ENCODE assay signal across 13 cellular contexts in genomic region chr10:6494452-6494839, GRCh38.
"Had no signal": no experiment of that assay in that cellular context is flagged by ENCODE, and none has a peak within 500 bp of the region (broad histone marks: within the 10 kb centered on the region; RNA-seq: fewer than 3 reads in every experiment).

No MANE protein-coding gene starts in this region.

- H3K36me3 Mint-ChIP-seq: memory B cell had no signal

- H3K27ac ChIP-seq: pancreas, sigmoid colon had no signal

- H3K27me3 ChIP-seq: pancreas, sigmoid colon had no signal

- DNase-seq: activated B cell treated with CpG ODN at 0.5 μM for 24 hours; cerebellar nuclear complex; cortex of kidney; heart right ventricle; pancreas; sigmoid colon; stimulated activated naive B cell treated with anti-CD40 and anti-IgM and Interleukin-4, amounts not matched to agents 10 μg/mL and 1 μg/mL and 100 μg/mL, for 72 hours had no signal

- ATAC-seq: esophagus mucosa, heart right ventricle, pancreas had no signal

- H3K9me3 Mint-ChIP-seq: activated B cell treated with CpG ODN at 0.5 μM for 24 hours; activated T-cell treated with anti-CD3 and anti-CD28 coated beads, Interleukin-2, amount 50 U/mL, for 4 hours; memory B cell had no signal

- H3K27me3 Mint-ChIP-seq: activated CD4-positive, alpha-beta memory T cell treated with anti-CD3 and anti-CD28 coated beads, Interleukin-2, amount 10 ng/mL, durations not matched to agents 7 days and 5 days; activated naive CD8-positive, alpha-beta T cell; naive thymus-derived CD8-positive, alpha-beta T cell had no signal

- H3K36me3 ChIP-seq: heart right ventricle, pancreas, sigmoid colon had no signal

- H3K27ac Mint-ChIP-seq: activated B cell treated with CpG ODN at 0.5 μM for 24 hours; activated CD4-positive, alpha-beta memory T cell treated with anti-CD3 and anti-CD28 coated beads, Interleukin-2, amount 10 ng/mL, durations not matched to agents 7 days and 5 days; activated naive CD8-positive, alpha-beta T cell; memory B cell; naive thymus-derived CD8-positive, alpha-beta T cell; stimulated activated naive B cell treated with anti-CD40 and anti-IgM and Interleukin-4, amounts not matched to agents 10 μg/mL and 1 μg/mL and 100 μg/mL, for 72 hours had no signal

- H3K4me1 ChIP-seq: pancreas, sigmoid colon had no signal

- H3K4me3 ChIP-seq: pancreas, sigmoid colon had no signal

- H3K4me3 Mint-ChIP-seq: activated B cell treated with CpG ODN at 0.5 μM for 24 hours; activated CD4-positive, alpha-beta memory T cell treated with anti-CD3 and anti-CD28 coated beads, Interleukin-2, amount 10 ng/mL, durations not matched to agents 7 days and 5 days; activated naive CD8-positive, alpha-beta T cell; activated T-cell treated with anti-CD3 and anti-CD28 coated beads, Interleukin-2, amount 50 U/mL, for 4 hours; memory B cell; naive thymus-derived CD8-positive, alpha-beta T cell; stimulated activated naive B cell treated with anti-CD40 and anti-IgM and Interleukin-4, amounts not matched to agents 10 μg/mL and 1 μg/mL and 100 μg/mL, for 72 hours had no signal

- H3K9me3 ChIP-seq: heart right ventricle, pancreas, sigmoid colon had no signal
